ENCODE assay signal across 8 cellular contexts in genomic region chr1:154501423-154502065, GRCh38. TPM values are rescaled to one million over a fixed set of nuclear protein-coding genes. Genes with fewer than 3 reads are reported as not detected.
DNase-seq lines count a peak whose midpoint lies in the region; ATAC-seq, FAIRE-seq and TF ChIP-seq lines count a peak whose summit lies in the region.

No MANE protein-coding gene starts in this region.

- no TSS peak for BruUV-seq in Caco-2 (replicated peaks; lab: Mats Ljungman, UMichigan)

- no peak for FAIRE-seq in pancreas (lab: Jason Lieb, UNC)

- H3K27ac Mint-ChIP-seq in Caco-2 (ENCODE audit: unreplicated experiment): no peak overlapping the region

- H3K27ac ChIP-seq in RWPE2 (ENCODE audit: poor library complexity, severe bottlenecking) (no peak overlapping the region), pancreas (no peak overlapping the region), foreskin keratinocyte (no peak overlapping the region)

- CTCF ChIA-PET in Caco-2 (lab: Charles Lee): interaction anchor here (0.5 kb wide), 1 partner anchor 589 kb away, joined by 5 read pairs; no protein-coding TSS in a partner anchor

- 0 out of 2 replicates have a peak, but pooled peaks cover 13% of the 10 kb centered on the region for H3K4me1 ChIP-seq in Caco-2
- H3K4me1 ChIP-seq in RWPE2 (ENCODE audit: insufficient read depth, poor library complexity, severe bottlenecking): no peaks in the 10 kb centered on the region
- no peaks in the 10 kb centered on the region for H3K4me1 ChIP-seq in pancreas
- no peaks in the 10 kb centered on the region for H3K4me1 ChIP-seq in foreskin keratinocyte

- peaks cover 4% of the 10 kb centered on the region; the same call in 1 of the 2 replicates for H3K27me3 ChIP-seq in Caco-2 (replicated peaks; ENCODE audit: control insufficient read depth, insufficient read depth, low read length)
- peaks cover 76% of the 10 kb centered on the region for H3K27me3 ChIP-seq in RWPE2 (ENCODE audit: insufficient read depth, poor library complexity, severe bottlenecking)
- H3K27me3 ChIP-seq in pancreas: peaks cover 0 to 16% (median 6%) of the 10 kb centered on the region in 4 donors
- H3K27me3 ChIP-seq in foreskin keratinocyte: peaks cover 96% of the 10 kb centered on the region

- H3K27me3 Mint-ChIP-seq in Caco-2 (ENCODE audit: insufficient read depth, unreplicated experiment): peaks cover 22% of the 10 kb centered on the region

- peaks cover 7% of the 10 kb centered on the region for H3K4me1 Mint-ChIP-seq in Caco-2 (ENCODE audit: low read depth, unreplicated experiment)

- POLR2A ChIA-PET in Caco-2 (lab: Charles Lee): no interaction called here

- H3K36me3 Mint-ChIP-seq in Caco-2 (ENCODE audit: insufficient read depth, unreplicated experiment): peaks cover 6% of the 10 kb centered on the region

- no peaks in the 10 kb centered on the region for H3K36me3 ChIP-seq in Caco-2 (ENCODE audit: control insufficient read depth, insufficient read depth, low read length)
- no peaks in the 10 kb centered on the region for H3K36me3 ChIP-seq in RWPE2 (ENCODE audit: low read depth)
- no peaks in the 10 kb centered on the region for H3K36me3 ChIP-seq in pancreas

- intact Hi-C loops in Caco-2 (cut with micrococcal nuclease; ENCODE audit: unreplicated experiment) (no loop called here), left cardiac atrium (cut with DNase I) (no loop called here), pancreas (cut with DNase I) (no loop called here)

- peak overlapping the region; percentile 72 for H3K4me3 Mint-ChIP-seq in Caco-2 (ENCODE audit: unreplicated experiment)

- ATAC-seq in RWPE2 (ENCODE audit: low read depth) (peak; percentile 44; the same call in 2 of the 3 replicates), left cardiac atrium (peak; percentile 76 to 81), pancreas (peak; percentile 55 to 85 (median 78)), HG02678 (IDR thresholded peaks at IDR 0.05; ENCODE audit: unreplicated experiment) (no peak), foreskin keratinocyte (no peak), GM21515 (IDR thresholded peaks at IDR 0.05; ENCODE audit: unreplicated experiment) (no peak), GM18511 (IDR thresholded peaks at IDR 0.05; ENCODE audit: unreplicated experiment) (no peak)

- H3K9me3 Mint-ChIP-seq in Caco-2 (ENCODE audit: unreplicated experiment): no peaks in the 10 kb centered on the region

- 4 to 5% methylated on average over 31 to 54 of the region's 54 CpGs for WGBS in pancreas, 2 donors

- TF ChIP-seq CTCF in Caco-2 (IDR thresholded peaks at IDR 0.05; ENCODE audit: insufficient read depth in 1 of 2, low read depth in 1 of 2, low read length in 1 of 2, severe bottlenecking in 1 of 2, unreplicated experiment in 1 of 2): no peak
- TF ChIP-seq CTCF in RWPE2 (IDR thresholded peaks at IDR 0.05; ENCODE audit: poor library complexity, severe bottlenecking): no peak
- no peak for TF ChIP-seq CTCF in pancreas (IDR thresholded peaks at IDR 0.05)
- no peak for TF ChIP-seq CTCF in foreskin keratinocyte (conservative IDR thresholded peaks at IDR 0.05)

- H3K4me3 ChIP-seq in Caco-2 (ENCODE audit: low read depth, low read length): peak overlapping the region; percentile 34
- H3K4me3 ChIP-seq in RWPE2 (ENCODE audit: severe bottlenecking): peak overlapping the region; percentile 10
- H3K4me3 ChIP-seq in pancreas: peak overlapping the region in 3 of 4 donors; percentile 11 to 48 (median 27)

- H3K9me3 ChIP-seq in Caco-2 (peaks cover 3% of the 10 kb centered on the region; the same call in 1 of the 2 replicates), RWPE2 (ENCODE audit: severe bottlenecking) (no peaks in the 10 kb centered on the region), pancreas (no peaks in the 10 kb centered on the region)

- peak in 1 of 2 experiments; percentile 31 for DNase-seq in Caco-2
- DNase-seq in RWPE2 (ENCODE audit: low spot score): no peak
- peak; percentile 82 for DNase-seq in left cardiac atrium
- peak in 5 of 6 donors; percentile 22 to 77 (median 47) for DNase-seq in pancreas
- no peak for DNase-seq in foreskin keratinocyte

RNA-seq across cellular contexts. Expression of gene TDRD10, which starts 0.5 kb away (rescaled TPM):
- total RNA-seq in Caco-2 (2022): not detected in 2 replicates
- 1 to 10 TPM; 3.4 to 3.6 TPM for total RNA-seq in left cardiac atrium
- under 1 TPM; 0.13 to 0.84 (median 0.35) TPM for total RNA-seq in pancreas
- polyA plus RNA-seq in pancreas: 1 to 10 TPM; 2.9 to 4.7 TPM
- total RNA-seq in foreskin keratinocyte: not detected in 2 replicates
- not detected in 2 replicates for polyA plus RNA-seq in foreskin keratinocyte

RNA-seq across cellular contexts. Expression of gene SHE, which starts 0.7 kb away (rescaled TPM):
- total RNA-seq in Caco-2 (2022): 0.07 TPM in 1 of 2 replicates, not detected in the other
- total RNA-seq in left cardiac atrium: 10 to 100 TPM; 13.5 to 21.4 TPM
- total RNA-seq in pancreas: 1 to 10 TPM; 1.0 to 2.7 (median 1.8) TPM
- polyA plus RNA-seq in pancreas: 1 to 10 TPM; 3.0 to 7.3 TPM
- total RNA-seq in foreskin keratinocyte: not detected in 2 replicates
- polyA plus RNA-seq in foreskin keratinocyte: not detected in 2 replicates

RNA-seq across cellular contexts. Expression of gene UBE2Q1, which starts 56.9 kb away (rescaled TPM):
- total RNA-seq in Caco-2 (2022): 92.2 and 93.2 TPM in 2 replicates
- 10 to 100 TPM; 45.8 to 57.9 TPM for total RNA-seq in left cardiac atrium
- 10 to 100 TPM; 32.9 to 52.2 (median 38.9) TPM for total RNA-seq in pancreas
- polyA plus RNA-seq in pancreas: 10 to 100 TPM; 22.3 to 39.6 TPM
- total RNA-seq in foreskin keratinocyte: 33.8 and 35.2 TPM in 2 replicates
- polyA plus RNA-seq in foreskin keratinocyte: 42.0 and 48.4 TPM in 2 replicates

Comparison
In these comparisons a context has a peak if more than half of its experiments do, and no peak if none do; other contexts are left out.
1. DNase-seq: peak in left cardiac atrium (single experiment) and pancreas (5 of 6); none in RWPE2 (single experiment) and foreskin keratinocyte (0 of 2).
2. ATAC-seq: peak in RWPE2 (single experiment), left cardiac atrium (2 of 2) and pancreas (4 of 4); none in HG02678 (single experiment), foreskin keratinocyte (single experiment), GM21515 (single experiment) and GM18511 (single experiment).
3. Peak in every context shown above with its lines, with median percentiles within 50 percentile points of each other: H3K4me3 ChIP-seq.